ENCODE assay signal across 24 cellular contexts in the genomic region with DNA sequence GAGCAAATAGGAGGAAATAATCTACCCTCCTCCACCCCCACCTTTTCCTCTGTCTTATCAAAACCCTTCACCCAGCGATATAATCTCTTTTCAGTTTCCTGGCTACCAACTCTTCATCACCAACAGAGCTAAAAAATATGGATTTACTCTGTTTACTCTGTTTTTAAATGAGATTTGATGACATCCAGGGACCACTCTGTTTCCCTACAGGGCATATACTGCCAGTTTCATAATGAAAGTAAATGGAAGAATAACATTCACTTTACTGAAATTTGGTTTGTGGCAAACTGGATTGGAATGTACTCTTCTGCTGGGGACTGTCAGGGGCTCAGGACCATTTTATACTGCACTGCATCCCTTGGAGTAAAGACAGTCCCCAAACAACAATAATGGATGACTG.
"Had no signal": no experiment of that assay in that cellular context is flagged by ENCODE, and none has a peak within 500 bp of the region (broad histone marks: within the 10 kb centered on the region; RNA-seq: fewer than 3 reads in every experiment).

No MANE protein-coding gene starts in this region.

- H3K79me2 ChIP-seq: hepatocyte had no signal

- H3K27me3 ChIP-seq: hepatocyte, ovary, sigmoid colon, spleen, tibial nerve, upper lobe of right lung, uterus had no signal

- DNase-seq: dermis blood vessel endothelial cell; effector memory CD4-positive, alpha-beta T cell; head of caudate nucleus; kidney; natural killer cell; ovary; posterior cingulate gyrus; psoas muscle; right cardiac atrium; sigmoid colon; spleen; stimulated activated naive B cell treated with anti-CD40 and anti-IgM and Interleukin-4, amounts not matched to agents 10 μg/mL and 1 μg/mL and 100 μg/mL, for 72 hours; upper lobe of right lung; uterus had no signal

- H3K4me1 Mint-ChIP-seq: memory B cell; natural killer cell; stimulated activated naive B cell treated with anti-CD40 and anti-IgM and Interleukin-4, amounts not matched to agents 10 μg/mL and 1 μg/mL and 100 μg/mL, for 72 hours had no signal

- H3K27ac Mint-ChIP-seq: memory B cell; natural killer cell; stimulated activated naive B cell treated with anti-CD40 and anti-IgM and Interleukin-4, amounts not matched to agents 10 μg/mL and 1 μg/mL and 100 μg/mL, for 72 hours; stimulated activated naive CD8-positive, alpha-beta T cell treated with anti-CD3 and anti-CD28 coated beads, Interleukin-15, Interleukin-2, amounts not matched to agents 100 ng/mL and 50 ng/mL, for 24 hours had no signal

- H3K4me3 Mint-ChIP-seq: memory B cell; natural killer cell; stimulated activated naive B cell treated with anti-CD40 and anti-IgM and Interleukin-4, amounts not matched to agents 10 μg/mL and 1 μg/mL and 100 μg/mL, for 72 hours; stimulated activated naive CD8-positive, alpha-beta T cell treated with anti-CD3 and anti-CD28 coated beads, Interleukin-15, Interleukin-2, amounts not matched to agents 100 ng/mL and 50 ng/mL, for 24 hours had no signal

- H3K36me3 Mint-ChIP-seq: memory B cell; natural killer cell; stimulated activated naive B cell treated with anti-CD40 and anti-IgM and Interleukin-4, amounts not matched to agents 10 μg/mL and 1 μg/mL and 100 μg/mL, for 72 hours had no signal

- ATAC-seq: left lobe of liver; natural killer cell; psoas muscle; right cardiac atrium; stimulated activated naive B cell treated with anti-CD40 and anti-IgM and Interleukin-4, amounts not matched to agents 10 μg/mL and 1 μg/mL and 100 μg/mL, for 72 hours; upper lobe of right lung had no signal

- H3K4me2 ChIP-seq: hepatocyte had no signal

- H3K9me3 ChIP-seq: ovary, psoas muscle, sigmoid colon, spleen, thoracic aorta, tibial nerve, upper lobe of right lung, uterus had no signal

- FAIRE-seq: endometrium, frontal cortex, kidney had no signal

- H3K4me3 ChIP-seq: coronary artery, hepatocyte, lung, ovary, psoas muscle, sigmoid colon, thoracic aorta, tibial nerve, upper lobe of right lung, uterus had no signal

- H3K9me3 Mint-ChIP-seq: stimulated activated naive CD8-positive, alpha-beta T cell treated with anti-CD3 and anti-CD28 coated beads, Interleukin-15, Interleukin-2, amounts not matched to agents 100 ng/mL and 50 ng/mL, for 24 hours had no signal

- H3K36me3 ChIP-seq: ovary, sigmoid colon, spleen, thoracic aorta, tibial nerve, upper lobe of right lung, uterus had no signal

- H2AFZ ChIP-seq: hepatocyte had no signal

- H3K4me1 ChIP-seq: psoas muscle, sigmoid colon, spleen, tibial nerve, upper lobe of right lung, uterus had no signal

- H3K27ac ChIP-seq: coronary artery, hepatocyte, ovary, psoas muscle, sigmoid colon, spleen, thoracic aorta, tibial nerve, upper lobe of right lung, uterus had no signal
